Comparison of ENCODE assay signal across 9 cellular contexts in the genomic region with DNA sequence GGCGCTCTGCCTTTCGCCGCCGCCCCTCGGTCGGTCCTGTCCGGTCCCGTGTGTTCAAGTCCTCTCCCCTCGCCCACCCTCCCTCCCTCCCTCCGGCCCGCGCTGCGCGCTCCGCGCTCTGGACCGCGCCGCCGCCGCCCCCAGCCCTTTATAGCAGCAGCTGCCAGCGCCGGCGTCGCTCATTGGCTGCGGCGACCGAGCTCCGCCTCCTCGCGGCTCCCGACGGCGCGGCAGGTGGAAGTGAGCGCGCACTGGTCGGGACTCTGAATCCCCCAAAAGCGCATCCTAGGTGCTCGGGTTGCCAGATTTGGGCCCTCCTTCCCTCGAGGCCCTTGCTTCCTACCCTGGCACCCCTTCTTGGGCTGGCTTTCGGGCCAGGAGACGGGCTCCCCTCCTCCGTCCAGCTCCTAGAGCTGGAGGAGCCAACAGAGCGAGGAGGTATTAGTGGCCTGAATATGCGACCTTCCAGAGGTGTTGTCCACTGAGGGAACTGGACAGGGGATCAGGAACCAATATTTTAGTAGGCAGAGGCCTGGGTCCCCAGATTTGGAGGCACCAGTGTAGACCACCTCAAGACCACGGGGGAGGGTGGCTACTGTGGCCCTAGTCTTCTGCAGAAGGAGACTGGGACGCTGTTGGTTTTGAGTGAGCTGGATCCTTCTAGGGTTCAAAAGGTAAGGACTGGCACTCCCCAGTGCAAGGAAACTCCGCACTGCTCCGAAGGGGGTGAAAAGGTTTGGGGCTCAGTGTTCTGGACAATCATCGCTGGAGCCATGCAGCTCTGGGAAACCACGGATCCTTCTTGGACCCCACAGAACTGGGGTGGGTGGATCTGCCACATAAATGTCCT. TPM values are rescaled to one million over a fixed set of nuclear protein-coding genes. Genes with fewer than 3 reads are reported as not detected.
DNase-seq lines count a peak whose midpoint lies in the region; ATAC-seq and TF ChIP-seq lines count a peak whose summit lies in the region.
"Had no signal": no experiment of that assay in that cellular context is flagged by ENCODE, and none has a peak within 500 bp of the region (broad histone marks: within the 10 kb centered on the region; RNA-seq: fewer than 3 reads in every experiment).

A gene (minus strand): TSS at position 120 of the 850 bp plus-strand sequence. CDS start 438 bp downstream, outside the sequence.

- H3K27ac ChIP-seq in left ventricle myocardium inferior (replicated peaks) (peak within 1 kb of the TSS; percentile 12), right atrium auricular region (no peak within 1 kb of the TSS), Panc1 (ENCODE audit: low read length) (peak within 1 kb of the TSS; percentile 44; the same call in 1 of the 2 replicates), sigmoid colon (no peak within 1 kb of the TSS), thyroid gland (no peak within 1 kb of the TSS)

- H3K4me1 Mint-ChIP-seq in type B pancreatic cell (ENCODE audit: unreplicated experiment) = peaks cover 4% of the 10 kb centered on the region

- ATAC-seq in Panc1 = no peak

- H3K9me3 Mint-ChIP-seq in type B pancreatic cell = no peaks in the 10 kb centered on the region

- H3K36me3 ChIP-seq in left ventricle myocardium inferior (peaks cover 8% of the 10 kb centered on the region), right atrium auricular region (no peaks in the 10 kb centered on the region), Panc1 (ENCODE audit: control insufficient read depth, insufficient read depth, low read length) (no peaks in the 10 kb centered on the region), sigmoid colon (peaks cover 0 to 13% (median 8%) of the 10 kb centered on the region in 4 donors), thyroid gland (peaks cover 3 to 13% of the 10 kb centered on the region in 2 donors)

- no peak within 1 kb of the TSS for H3K27ac Mint-ChIP-seq in type B pancreatic cell

- H3K4me1 ChIP-seq in left ventricle myocardium inferior (peaks cover 44% of the 10 kb centered on the region), right atrium auricular region (peaks cover 0 to 42% of the 10 kb centered on the region in 2 donors), Panc1 (ENCODE audit: control insufficient read depth, insufficient read depth, low read length) (no peaks in the 10 kb centered on the region), sigmoid colon (peaks cover 0 to 39% (median 37%) of the 10 kb centered on the region in 4 donors), thyroid gland (peaks cover 0 to 37% of the 10 kb centered on the region in 2 donors)

- POLR2A ChIA-PET in Panc1 (lab: Charles Lee) = no interaction called here

- no TSS peak for BruUV-seq in Panc1 (replicated peaks; lab: Mats Ljungman, UMichigan)

- TF ChIP-seq POLR2A in sigmoid colon (IDR thresholded peaks at IDR 0.05) (no peak), thyroid gland (IDR thresholded peaks at IDR 0.05) (no peak)

- 12 to 18% methylated on average over 52 of the region's 52 CpGs for WGBS in sigmoid colon, 2 donors
- WGBS in thyroid gland, 2 donors = 20 to 22% methylated on average over 4 to 10 of the region's 52 CpGs

- H3K4me3 ChIP-seq in left ventricle myocardium inferior (peak within 1 kb of the TSS; percentile 62), right atrium auricular region (peak within 1 kb of the TSS in 1 of 2 donors; percentile 45), Panc1 (ENCODE audit: low read depth in 2 of 2, low read length in 2 of 2) (peak within 1 kb of the TSS; percentile 51 to 58), sigmoid colon (peak within 1 kb of the TSS in 2 of 4 donors; percentile 19 to 40), thyroid gland (replicated peaks in 1 of 3) (no peak within 1 kb of the TSS)

- in situ Hi-C loops in Panc1 (cut with HindIII; ENCODE audit: low pct_unique_long_range_greater_than_20kb, low sequenced_read_pairs) = no loop called here

- TF ChIP-seq CTCF in left ventricle myocardium inferior (IDR thresholded peaks at IDR 0.05; ENCODE audit: borderline replicate concordance) (peak; percentile 15), right atrium auricular region (IDR thresholded peaks at IDR 0.05) (no peak), Panc1 (IDR thresholded peaks at IDR 0.05) (no peak), type B pancreatic cell (conservative IDR thresholded peaks at IDR 0.05) (peak; percentile 24), sigmoid colon (IDR thresholded peaks at IDR 0.05) (no peak), thyroid gland (IDR thresholded peaks at IDR 0.05) (no peak)

- peaks cover 4% of the 10 kb centered on the region for H3K36me3 Mint-ChIP-seq in type B pancreatic cell

- H3K9me3 ChIP-seq in left ventricle myocardium inferior (replicated peaks) = no peaks in the 10 kb centered on the region
- no peaks in the 10 kb centered on the region for H3K9me3 ChIP-seq in right atrium auricular region
- no peaks in the 10 kb centered on the region for H3K9me3 ChIP-seq in Panc1 (ENCODE audit: control insufficient read depth, insufficient read depth, low read depth, low read length)
- H3K9me3 ChIP-seq in sigmoid colon = no peaks in the 10 kb centered on the region
- no peaks in the 10 kb centered on the region for H3K9me3 ChIP-seq in thyroid gland

- H3K27me3 ChIP-seq in left ventricle myocardium inferior (ENCODE audit: low read depth) (peaks cover 74% of the 10 kb centered on the region), right atrium auricular region (peaks cover 14 to 32% of the 10 kb centered on the region in 2 donors), Panc1 (ENCODE audit: control insufficient read depth, insufficient read depth, low read length) (no peaks in the 10 kb centered on the region), sigmoid colon (peaks cover 43 to 76% (median 58%) of the 10 kb centered on the region in 3 donors), thyroid gland (peaks cover 24% of the 10 kb centered on the region)

- DNase-seq in left ventricle myocardium inferior (no peak), right atrium auricular region (ENCODE audit: low spot score) (no peak), Panc1 (ENCODE audit: low read depth, low spot score) (no peak), hypothalamus (lab: John Stamatoyannopoulos, UW) (peak in 50 of 51 donors; percentile 12 to 89 (median 60)), type B pancreatic cell (ENCODE audit: extremely low spot score, unreplicated experiment) (no peak), sigmoid colon (no peak), thyroid gland (no peak), SW 1271 (lab: John Stamatoyannopoulos, UW) (no peak)

- H3K4me3 Mint-ChIP-seq in type B pancreatic cell = peak within 1 kb of the TSS; percentile 71

- H3K27me3 Mint-ChIP-seq in type B pancreatic cell = peaks cover 53% of the 10 kb centered on the region

- CTCF ChIA-PET in Panc1 (lab: Charles Lee) = no interaction called here

- TF ChIP-seq EP300 in sigmoid colon (IDR thresholded peaks at IDR 0.05) = no peak

- intact Hi-C loops in left ventricle myocardium inferior (cut with micrococcal nuclease) (no loop called here), Panc1 (cut with micrococcal nuclease; ENCODE audit: unreplicated experiment) (no loop called here), sigmoid colon (cut with DNase I) (no loop called here), thyroid gland (cut with DNase I) (loop anchor here (5.0 kb wide), 1 partner anchor 184 kb away; a partner anchor contains a TSS)

RNA-seq across cellular contexts. Expression of the gene that starts here (rescaled TPM):
- total RNA-seq in left ventricle myocardium inferior (0.66 TPM), right atrium auricular region (not detected), Panc1 (2021; ENCODE audit: unreplicated experiment) (not detected), type B pancreatic cell (ENCODE audit: low replicate concordance) (1.7 and 3.3 TPM in 2 replicates), sigmoid colon (1 to 10 TPM in 3 of 4 donors, under 1 TPM in 1; 0.16 to 3.0 (median 1.1) TPM), thyroid gland (not detected)
- not detected for polyA plus RNA-seq in Panc1 (2012; ENCODE audit: insufficient read length)
- polyA plus RNA-seq in sigmoid colon = under 1 TPM in 2 of 3 donors, not detected in 1; under 0.01 to 0.63 TPM
- total RNA-seq: myocyte had no signal

Comparison
In these comparisons a context has a peak if more than half of its experiments do, and no peak if none do; other contexts are left out.
1. H3K27ac ChIP-seq: peak in left ventricle myocardium inferior (single experiment) and Panc1 (single experiment); none in right atrium auricular region (0 of 2), sigmoid colon (0 of 4) and thyroid gland (0 of 3).
2. CTCF ChIP-seq: peak in left ventricle myocardium inferior (single experiment) and type B pancreatic cell (single experiment); none in right atrium auricular region (0 of 2), Panc1 (single experiment), sigmoid colon (0 of 4) and thyroid gland (0 of 6).
3. DNase-seq: peak in hypothalamus (50 of 51); none in left ventricle myocardium inferior (single experiment), right atrium auricular region (single experiment), Panc1 (single experiment), type B pancreatic cell (single experiment), sigmoid colon (single experiment), thyroid gland (0 of 2) and SW 1271 (0 of 2).
4. H3K4me3 ChIP-seq: peak in left ventricle myocardium inferior (single experiment) and Panc1 (2 of 2); none in thyroid gland (0 of 3).